In genomic region chrX:120769576-120770341, GRCh38 we compare ENCODE assay signal across 9 cellular contexts.
DNase-seq lines count a peak whose midpoint lies in the region; ATAC-seq and TF ChIP-seq lines count a peak whose summit lies in the region.
"Had no signal": no experiment of that assay in that cellular context is flagged by ENCODE, and none has a peak within 500 bp of the region (broad histone marks: within the 10 kb centered on the region; RNA-seq: fewer than 3 reads in every experiment).

No MANE protein-coding gene starts in this region.

- H3K27me3 Mint-ChIP-seq in activated CD4-positive, alpha-beta T cell treated with anti-CD3 and anti-CD28 coated beads for 36 hours: no peaks in the 10 kb centered on the region
- H3K27me3 Mint-ChIP-seq: activated naive CD8-positive, alpha-beta T cell treated with anti-CD3 and anti-CD28 coated beads, Interleukin-2, amount 10 ng/mL, durations not matched to agents 7 days and 5 days had no signal

- WGBS in right lobe of liver (ENCODE audit: insufficient coverage, low coverage, low lambda C conversion rate, missing lambda C conversion rate): 24% methylated on average over 8 of the region's 8 CpGs

- intact Hi-C loops in activated CD4-positive, alpha-beta T cell treated with anti-CD3 and anti-CD28 coated beads for 36 hours (cut with DNase I, micrococcal nuclease): loop anchor here (1.0 kb wide), 1 partner anchor 271 kb away; no protein-coding TSS in a partner anchor
- intact Hi-C loops in right lobe of liver (cut with DNase I) (no loop called here), vagina (cut with DNase I) (no loop called here)

- no peak overlapping the region for H3K4me3 ChIP-seq in right lobe of liver
- no peak overlapping the region for H3K4me3 ChIP-seq in vagina

- no peaks in the 10 kb centered on the region for H3K36me3 Mint-ChIP-seq in activated CD4-positive, alpha-beta T cell treated with anti-CD3 and anti-CD28 coated beads for 36 hours (ENCODE audit: low read depth)
- H3K36me3 Mint-ChIP-seq: activated naive CD8-positive, alpha-beta T cell treated with anti-CD3 and anti-CD28 coated beads, Interleukin-2, amount 10 ng/mL, durations not matched to agents 7 days and 5 days had no signal

- TF ChIP-seq CTCF in right lobe of liver (IDR thresholded peaks at IDR 0.05) (peak; percentile 26 to 53 (median 42)), vagina (IDR thresholded peaks at IDR 0.05) (peak in 1 of 3 experiments; percentile 29)

- H3K27me3 ChIP-seq in right lobe of liver: no peaks in the 10 kb centered on the region
- H3K27me3 ChIP-seq in vagina: no peaks in the 10 kb centered on the region

- H3K4me3 Mint-ChIP-seq in activated CD4-positive, alpha-beta T cell treated with anti-CD3 and anti-CD28 coated beads for 36 hours: no peak overlapping the region
- H3K4me3 Mint-ChIP-seq: activated naive CD8-positive, alpha-beta T cell treated with anti-CD3 and anti-CD28 coated beads, Interleukin-2, amount 10 ng/mL, durations not matched to agents 7 days and 5 days had no signal

- TF ChIP-seq POLR2A in right lobe of liver (IDR thresholded peaks at IDR 0.05) (no peak), vagina (IDR thresholded peaks at IDR 0.05) (no peak)

- CTCF ChIA-PET in activated CD4-positive, alpha-beta T cell treated with anti-CD3 and anti-CD28 coated beads for 36 hours (lab: Charles Lee): interaction anchor here (0.7 to 1.8 kb wide), 3 partner anchors 21 to 269 kb away, joined by 3 to 7 read pairs (median 3); no protein-coding TSS in a partner anchor

- peaks cover 4% of the 10 kb centered on the region for H3K4me1 Mint-ChIP-seq in activated CD4-positive, alpha-beta T cell treated with anti-CD3 and anti-CD28 coated beads for 36 hours

- DNase-seq in activated CD4-positive, alpha-beta T cell treated with anti-CD3 and anti-CD28 coated beads for 36 hours: peak; percentile 13
- DNase-seq in activated CD4-positive, alpha-beta T cell treated with anti-CD3 and anti-CD28 coated beads, Interleukin-2, amount 50 U/mL, for 4 hours: no peak
- DNase-seq in NCI-H1092 (lab: John Stamatoyannopoulos, UW) (peak; percentile 71), amniotic stem cell (lab: John Stamatoyannopoulos, UW) (peak; percentile 42), right lobe of liver (no peak), vagina (ENCODE audit: extremely low spot score in 2 of 2) (no peak)
- DNase-seq in activated CD4-positive, alpha-beta T cell treated with anti-CD3 and anti-CD28 coated beads, Interleukin-2, amount 50 U/mL, for 48 hours: no peak
- DNase-seq: activated naive CD8-positive, alpha-beta T cell treated with anti-CD3 and anti-CD28 coated beads, Interleukin-2, amount 10 ng/mL, durations not matched to agents 7 days and 5 days had no signal

- no peak for ATAC-seq in activated CD4-positive, alpha-beta T cell treated with anti-CD3 and anti-CD28 coated beads for 36 hours
- ATAC-seq in right lobe of liver: peak; percentile 82 to 94 (median 90)
- no peak for ATAC-seq in HG02884 (IDR thresholded peaks at IDR 0.05; ENCODE audit: unreplicated experiment)

- no peaks in the 10 kb centered on the region for H3K36me3 ChIP-seq in right lobe of liver
- H3K36me3 ChIP-seq in vagina: no peaks in the 10 kb centered on the region

- H3K4me1 ChIP-seq in right lobe of liver: no peaks in the 10 kb centered on the region
- H3K4me1 ChIP-seq in vagina: no peaks in the 10 kb centered on the region

- no peaks in the 10 kb centered on the region for H3K9me3 ChIP-seq in right lobe of liver
- H3K9me3 ChIP-seq in vagina: no peaks in the 10 kb centered on the region

- H3K27ac ChIP-seq in right lobe of liver (no peak overlapping the region), vagina (no peak overlapping the region)

- H3K27ac Mint-ChIP-seq in activated CD4-positive, alpha-beta T cell treated with anti-CD3 and anti-CD28 coated beads for 36 hours: no peak overlapping the region
- H3K27ac Mint-ChIP-seq: activated naive CD8-positive, alpha-beta T cell treated with anti-CD3 and anti-CD28 coated beads, Interleukin-2, amount 10 ng/mL, durations not matched to agents 7 days and 5 days had no signal

- no peaks in the 10 kb centered on the region for H3K9me3 Mint-ChIP-seq in activated CD4-positive, alpha-beta T cell treated with anti-CD3 and anti-CD28 coated beads for 36 hours (ENCODE audit: low read depth)
- H3K9me3 Mint-ChIP-seq: activated naive CD8-positive, alpha-beta T cell treated with anti-CD3 and anti-CD28 coated beads, Interleukin-2, amount 10 ng/mL, durations not matched to agents 7 days and 5 days had no signal

- POLR2A ChIA-PET in activated CD4-positive, alpha-beta T cell treated with anti-CD3 and anti-CD28 coated beads for 36 hours (lab: Charles Lee): no interaction called here

Comparison
In these comparisons a context has a peak if more than half of its experiments do, and no peak if none do; other contexts are left out.
1. DNase-seq: peak in activated CD4-positive, alpha-beta T cell treated with anti-CD3 and anti-CD28 coated beads for 36 hours (single experiment), NCI-H1092 (single experiment) and amniotic stem cell (single experiment); none in activated CD4-positive, alpha-beta T cell treated with anti-CD3 and anti-CD28 coated beads, Interleukin-2, amount 50 U/mL, for 4 hours (0 of 2), right lobe of liver (0 of 3), vagina (0 of 2) and activated CD4-positive, alpha-beta T cell treated with anti-CD3 and anti-CD28 coated beads, Interleukin-2, amount 50 U/mL, for 48 hours (0 of 2).
2. ATAC-seq: peak in right lobe of liver (4 of 4); none in activated CD4-positive, alpha-beta T cell treated with anti-CD3 and anti-CD28 coated beads for 36 hours (single experiment) and HG02884 (single experiment).
3. intact Hi-C loops: an anchor here in activated CD4-positive, alpha-beta T cell treated with anti-CD3 and anti-CD28 coated beads for 36 hours (1.0 kb wide); none called in right lobe of liver and vagina.